8 cellular contexts compared by ENCODE assay signal in genomic region chrX:150232222-150232621, GRCh38.
DNase-seq lines count a peak whose midpoint lies in the region; FAIRE-seq and TF ChIP-seq lines count a peak whose summit lies in the region.
"Not testable (repeated sequence)": the region's sequence is repeated elsewhere in the genome, so short reads cannot be mapped to it uniquely, and the experiment has no call there.

No MANE protein-coding gene starts in this region.

- H3K9me3 ChIP-seq in astrocyte (ENCODE audit: insufficient read depth, low read depth, low read length); colonic mucosa; esophagus muscularis mucosa; right atrium auricular region; spleen: not testable (repeated sequence)

- H3K27ac Mint-ChIP-seq in astrocyte (ENCODE audit: unreplicated experiment) = not testable (repeated sequence)

- not testable (repeated sequence) for TF ChIP-seq CTCF in astrocyte (IDR thresholded peaks at IDR 0.05; ENCODE audit: insufficient read depth, low read depth, low read length); colonic mucosa (IDR thresholded peaks at IDR 0.05); esophagus muscularis mucosa (IDR thresholded peaks at IDR 0.05); right atrium auricular region (IDR thresholded peaks at IDR 0.05); spleen (IDR thresholded peaks at IDR 0.05 in 8 of 11, conservative IDR thresholded peaks at IDR 0.05 in 3 of 11)

- not testable (repeated sequence) for H3K36me3 Mint-ChIP-seq in astrocyte (ENCODE audit: low read depth, unreplicated experiment)

- not testable (repeated sequence) for TF ChIP-seq POLR2A in esophagus muscularis mucosa (IDR thresholded peaks at IDR 0.05; ENCODE audit: low read depth); spleen (IDR thresholded peaks at IDR 0.05)

- WGBS in esophagus muscularis mucosa = 80% methylated on average over 4 of the region's 5 CpGs
- WGBS in spleen, 5 donors = 71 to 94% (median 89%) methylated on average over 1 to 5 of the region's 5 CpGs

- not testable (repeated sequence) for H3K9ac ChIP-seq in astrocyte (ENCODE audit: low read length); colonic mucosa (ENCODE audit: low read depth in 2 of 2, low read length in 2 of 2)

- peaks cover 10% of the 10 kb centered on the region for H3K27me3 Mint-ChIP-seq in astrocyte (ENCODE audit: low read depth, unreplicated experiment)

- not testable (repeated sequence) for H3K4me1 ChIP-seq in astrocyte (ENCODE audit: insufficient read depth, low read length); colonic mucosa; esophagus muscularis mucosa; right atrium auricular region; spleen

- H2AFZ ChIP-seq in astrocyte (ENCODE audit: low read depth, low read length) = not testable (repeated sequence)

- not testable (repeated sequence) for H3K4me3 Mint-ChIP-seq in astrocyte (ENCODE audit: unreplicated experiment)

- not testable (repeated sequence) for H3K4me3 ChIP-seq in astrocyte (ENCODE audit: insufficient read depth, low read depth, low read length); colonic mucosa; esophagus muscularis mucosa; right atrium auricular region; spleen

- H3K4me2 ChIP-seq in astrocyte (ENCODE audit: low read length) = not testable (repeated sequence)

- H3K79me2 ChIP-seq in astrocyte (ENCODE audit: insufficient read depth, low read length) = not testable (repeated sequence)

- not testable (repeated sequence) for H4K20me1 ChIP-seq in astrocyte (ENCODE audit: insufficient read depth, low read length)

- peak; percentile 52 for FAIRE-seq in astrocyte (lab: Jason Lieb, UNC)

- intact Hi-C loops in colonic mucosa (cut with DNase I); esophagus muscularis mucosa (cut with DNase I); spleen (cut with DNase I; ENCODE audit: low total_unique reads): not testable (repeated sequence)

- not testable (repeated sequence) for TF ChIP-seq EP300 in esophagus muscularis mucosa (IDR thresholded peaks at IDR 0.05)

- not testable (repeated sequence) for H3K27ac ChIP-seq in astrocyte (ENCODE audit: low read depth, low read length); colonic mucosa; esophagus muscularis mucosa (replicated peaks in 1 of 4); right atrium auricular region; spleen

- H3K36me3 ChIP-seq in astrocyte (ENCODE audit: insufficient read depth, low read length); colonic mucosa; esophagus muscularis mucosa; right atrium auricular region; spleen: not testable (repeated sequence)

- DNase-seq in EH (ENCODE audit: low read depth) = peak; percentile 5
- DNase-seq in M059J (ENCODE audit: low read depth) = peak; percentile 53
- peak; percentile 58 for DNase-seq in RPMI7951 (ENCODE audit: low read depth)
- not testable (repeated sequence) for DNase-seq in astrocyte (ENCODE audit: low read depth)
- peak; percentile 5 for DNase-seq in colonic mucosa
- peak; percentile 19 for DNase-seq in esophagus muscularis mucosa (ENCODE audit: extremely low spot score)
- DNase-seq in right atrium auricular region (ENCODE audit: low spot score) = peak; percentile 34
- peak; percentile 24 for DNase-seq in spleen

- H3K4me1 Mint-ChIP-seq in astrocyte (ENCODE audit: low read depth, unreplicated experiment) = peaks cover 12% of the 10 kb centered on the region

- not testable (repeated sequence) for H3K27me3 ChIP-seq in astrocyte (ENCODE audit: insufficient read depth, low read length); colonic mucosa; esophagus muscularis mucosa; right atrium auricular region; spleen (replicated peaks in 1 of 7)

- not testable (repeated sequence) for H3K9me3 Mint-ChIP-seq in astrocyte (ENCODE audit: unreplicated experiment)
